1 cellular context compared by ENCODE assay signal in genomic region chr12:121263206-121263605, GRCh38.
TF ChIP-seq lines count a peak whose summit lies in the region.

No MANE protein-coding gene starts in this region.

TF ChIP-seq in K562, 482 proteins besides CTCF, POLR2A, EP300 and RAD21:
- TF ChIP-seq ZBTB40 (IDR thresholded peaks at IDR 0.05) (peak; percentile 72), ZBTB40 (CRISPR knock-in tag; IDR thresholded peaks at IDR 0.05) (no peak), PRMT5 (CRISPR knock-in tag; IDR thresholded peaks at IDR 0.05) (no peak), SAFB2 (IDR thresholded peaks at IDR 0.05; ENCODE audit: borderline replicate concordance, low read depth, low read length, severe bottlenecking) (no peak), PRDM10 (IDR thresholded peaks at IDR 0.05; ENCODE audit: partially characterized antibody) (no peak), SIN3A (IDR thresholded peaks at IDR 0.05; ENCODE audit: borderline replicate concordance in 2 of 2, control insufficient read depth in 1 of 2, low read depth in 2 of 2, low read length in 2 of 2) (no peak)
TF ChIP-seq in K562: peak in this region for 1.
